ENCODE assay signal across 8 cellular contexts in genomic region chr15:98853161-98853560, GRCh38.
DNase-seq lines count a peak whose midpoint lies in the region; ATAC-seq and TF ChIP-seq lines count a peak whose summit lies in the region.

No MANE protein-coding gene starts in this region.

- H3K9me3 ChIP-seq in lung (ENCODE audit: control insufficient read depth in 2 of 2, insufficient read depth in 1 of 2, low read length in 1 of 2), result no peaks in the 10 kb centered on the region

- peaks cover 0 to 25% of the 10 kb centered on the region in 2 donors for H3K4me1 ChIP-seq in lung (ENCODE audit: control insufficient read depth in 2 of 2, insufficient read depth in 2 of 2, low read length in 2 of 2)

- POLR2A ChIA-PET in activated CD4-positive, alpha-beta memory T cell treated with anti-CD3 and anti-CD28 coated beads for 36 hours (lab: Charles Lee), result interaction anchor here (0.7 kb wide), 1 partner anchor 206 kb away, joined by 4 read pairs; no protein-coding TSS in a partner anchor

- H3K4me1 Mint-ChIP-seq in activated CD4-positive, alpha-beta memory T cell treated with anti-CD3 and anti-CD28 coated beads for 36 hours (ENCODE audit: low read depth), result peaks cover 39% of the 10 kb centered on the region

- no peaks in the 10 kb centered on the region for H3K36me3 Mint-ChIP-seq in activated CD4-positive, alpha-beta memory T cell treated with anti-CD3 and anti-CD28 coated beads for 36 hours

- H3K4me3 Mint-ChIP-seq in activated CD4-positive, alpha-beta memory T cell treated with anti-CD3 and anti-CD28 coated beads for 36 hours, result peak overlapping the region; percentile 86

- DNase-seq in GM13976 (ENCODE audit: low spot score) (peak; percentile 64), NCI-H69 (lab: John Stamatoyannopoulos, UW) (peak; percentile 84), lung (ENCODE audit: low spot score) (peak; percentile 85)
- peak; percentile 88 for DNase-seq in activated CD4-positive, alpha-beta memory T cell treated with anti-CD3 and anti-CD28 coated beads for 36 hours
- peak; percentile 52 for DNase-seq in effector CD4-positive, alpha-beta T cell
- DNase-seq in stimulated activated CD4-positive, alpha-beta T cell treated with anti-CD3 and anti-CD28 coated beads, Interleukin-4, amount 100 ng/mL, for 4 hours, result peak; percentile 53 to 60

- no peaks in the 10 kb centered on the region for H3K9me3 Mint-ChIP-seq in activated CD4-positive, alpha-beta memory T cell treated with anti-CD3 and anti-CD28 coated beads for 36 hours

- TF ChIP-seq CTCF in GM13976 (IDR thresholded peaks at IDR 0.05; ENCODE audit: borderline replicate concordance, control extremely low read depth, extremely low read depth, insufficient read depth, missing control alignments) (no peak), lung (IDR thresholded peaks at IDR 0.05; ENCODE audit: control extremely low read depth, extremely low read depth) (no peak)

- peak overlapping the region in 1 of 2 donors; percentile 69 for H3K27ac ChIP-seq in lung (ENCODE audit: low read depth in 1 of 2, low read length in 1 of 2)

- in situ Hi-C loops in GM13976 (cut with MboI; ENCODE audit: low sequenced_read_pairs, unreplicated experiment), result no loop called here

- H3K27ac Mint-ChIP-seq in activated CD4-positive, alpha-beta memory T cell treated with anti-CD3 and anti-CD28 coated beads for 36 hours, result peak overlapping the region; percentile 96

- intact Hi-C loops in activated CD4-positive, alpha-beta memory T cell treated with anti-CD3 and anti-CD28 coated beads for 36 hours (cut with micrococcal nuclease), result loop anchor here (1.0 kb wide), 1 partner anchor 205 kb away; the partner anchor contains the start of gene IGF1R

- CTCF ChIA-PET in activated CD4-positive, alpha-beta memory T cell treated with anti-CD3 and anti-CD28 coated beads for 36 hours (lab: Charles Lee), result no interaction called here

- H3K27me3 Mint-ChIP-seq in activated CD4-positive, alpha-beta memory T cell treated with anti-CD3 and anti-CD28 coated beads for 36 hours, result no peaks in the 10 kb centered on the region

- H3K27me3 ChIP-seq in lung (ENCODE audit: control insufficient read depth, insufficient read depth), result no peaks in the 10 kb centered on the region

- WGBS in lung, 2 donors, result 1 to 2% methylated on average over 8 of the region's 8 CpGs

- ATAC-seq in HG03520 (IDR thresholded peaks at IDR 0.05; ENCODE audit: unreplicated experiment) (peak; percentile 38), lung (ENCODE audit: insufficient read depth, low FRiP score) (peak; percentile 87), GM21381 (IDR thresholded peaks at IDR 0.05; ENCODE audit: unreplicated experiment) (no peak)

- no peaks in the 10 kb centered on the region for H3K36me3 ChIP-seq in lung (ENCODE audit: control insufficient read depth in 2 of 2, insufficient read depth in 2 of 2, low read length in 2 of 2)

- H3K4me3 ChIP-seq in lung, result peak overlapping the region; percentile 49
